ENCODE assay signal across 17 cellular contexts in genomic region chr1:94284481-94284880, GRCh38. TPM values are rescaled to one million over a fixed set of nuclear protein-coding genes. Genes with fewer than 3 reads are reported as not detected.
DNase-seq lines count a peak whose midpoint lies in the region; ATAC-seq lines count a peak whose summit lies in the region.
"Had no signal": no experiment of that assay in that cellular context is flagged by ENCODE, and none has a peak within 500 bp of the region (broad histone marks: within the 10 kb centered on the region; RNA-seq: fewer than 3 reads in every experiment).

No MANE protein-coding gene starts in this region.

- H3K27me3 ChIP-seq in CD4-positive, alpha-beta memory T cell (ENCODE audit: insufficient read depth, low read length) = no peaks in the 10 kb centered on the region
- H3K27me3 ChIP-seq: gastroesophageal sphincter, spleen, upper lobe of left lung had no signal

- POLR2A ChIA-PET in CD4-positive, alpha-beta memory T cell (lab: Charles Lee; ENCODE audit: partially characterized antibody) = no interaction called here

- CTCF ChIA-PET in CD4-positive, alpha-beta memory T cell (lab: Charles Lee; ENCODE audit: partially characterized antibody) = interaction anchor here (1.3 kb wide), 1 partner anchor 14 kb away, joined by 3 read pairs; no protein-coding TSS in a partner anchor

- no peak overlapping the region for H3K4me3 ChIP-seq in CD4-positive, alpha-beta memory T cell (ENCODE audit: low read length in 2 of 2)
- H3K4me3 ChIP-seq: coronary artery, gastroesophageal sphincter, spleen, upper lobe of left lung had no signal

- H3K9me3 ChIP-seq in CD4-positive, alpha-beta memory T cell (ENCODE audit: control insufficient read depth in 1 of 2, low read length in 2 of 2) = no peaks in the 10 kb centered on the region
- H3K9me3 ChIP-seq: gastroesophageal sphincter, spleen, upper lobe of left lung had no signal

- no peak overlapping the region for H3K27ac ChIP-seq in CD4-positive, alpha-beta memory T cell (ENCODE audit: low read depth, low read length)
- H3K27ac ChIP-seq: coronary artery, gastroesophageal sphincter, upper lobe of left lung had no signal

- peaks cover 7 to 11% of the 10 kb centered on the region in 2 donors for H3K27me3 Mint-ChIP-seq in CD4-positive, alpha-beta memory T cell

- no peaks in the 10 kb centered on the region for H3K4me1 Mint-ChIP-seq in CD4-positive, alpha-beta memory T cell
- H3K4me1 Mint-ChIP-seq: neural crest cell had no signal

- ATAC-seq in GM18502 (IDR thresholded peaks at IDR 0.05; ENCODE audit: poor library complexity, unreplicated experiment) = peak; percentile 94
- ATAC-seq in GM21576 (IDR thresholded peaks at IDR 0.05; ENCODE audit: unreplicated experiment) = peak; percentile 90
- peak; percentile 84 for ATAC-seq in HG03432 (IDR thresholded peaks at IDR 0.05; ENCODE audit: unreplicated experiment)
- ATAC-seq: gastroesophageal sphincter had no signal

- H3K36me3 ChIP-seq in CD4-positive, alpha-beta memory T cell (ENCODE audit: insufficient read depth, low read length) = no peaks in the 10 kb centered on the region
- H3K36me3 ChIP-seq: gastroesophageal sphincter, spleen, upper lobe of left lung had no signal

- in situ Hi-C loops in G401 (cut with HindIII; ENCODE audit: low sequenced_read_pairs) = no loop called here

- H3K4me1 ChIP-seq in CD4-positive, alpha-beta memory T cell (ENCODE audit: insufficient read depth, low read length) = no peaks in the 10 kb centered on the region
- H3K4me1 ChIP-seq: gastroesophageal sphincter had no signal

- intact Hi-C loops in CD4-positive, alpha-beta memory T cell (cut with micrococcal nuclease) = no loop called here

- H3K36me3 Mint-ChIP-seq in CD4-positive, alpha-beta memory T cell = no peaks in the 10 kb centered on the region

- DNase-seq in epidermal melanocyte (ENCODE audit: insufficient read length, low spot score) = peak; percentile 27
- no peak for DNase-seq in SHP77 treated with DMSO at 0.1 percent for 48 hours (lab: John Stamatoyannopoulos, UW)
- no peak for DNase-seq in NCI-H345 treated with DMSO at 0.1 percent for 48 hours (lab: John Stamatoyannopoulos, UW; ENCODE audit: unreplicated experiment)
- DNase-seq in CD4-positive, alpha-beta memory T cell = no peak
- DNase-seq in G401 (ENCODE audit: low spot score) = no peak
- DNase-seq: activated CD4-positive, alpha-beta T cell treated with anti-CD3 and anti-CD28 coated beads, Interleukin-2, amount 50 U/mL, for 1 hour; activated naive CD4-positive, alpha-beta T cell; AML-193; NCI-H1092; spleen; upper lobe of left lung had no signal

- H3K27ac Mint-ChIP-seq in CD4-positive, alpha-beta memory T cell = no peak overlapping the region

- H3K4me3 Mint-ChIP-seq in CD4-positive, alpha-beta memory T cell = no peak overlapping the region
- H3K4me3 Mint-ChIP-seq: neural crest cell had no signal

- H3K9me3 Mint-ChIP-seq in CD4-positive, alpha-beta memory T cell = peaks cover 0 to 4% (median under 1%) of the 10 kb centered on the region in 8 donors
- H3K9me3 Mint-ChIP-seq: neural crest cell had no signal

RNA-seq across cellular contexts. Expression of gene ARHGAP29, which starts 47.1 kb away (rescaled TPM):
- not detected for total RNA-seq in CD4-positive, alpha-beta memory T cell
- polyA plus RNA-seq in CD4-positive, alpha-beta memory T cell = not detected
- 1.2 TPM in 2 replicates for total RNA-seq in G401 (2014; rRNA removed; shearing (Covaris generic))
